In genomic region chr1:118661769-118662320, GRCh38 we compare ENCODE assay signal across 19 cellular contexts.
A peak's percentile ranks its signal among the peaks of the same experiment; 100 is the strongest.
DNase-seq lines count a peak whose midpoint lies in the region; ATAC-seq, FAIRE-seq and TF ChIP-seq lines count a peak whose summit lies in the region.
"Had no signal": no experiment of that assay in that cellular context is flagged by ENCODE, and none has a peak within 500 bp of the region (broad histone marks: within the 10 kb centered on the region; RNA-seq: fewer than 3 reads in every experiment).

No MANE protein-coding gene starts in this region.

- H3K79me2 ChIP-seq in GM23248 (ENCODE audit: insufficient read depth) (no peaks in the 10 kb centered on the region), OCI-LY7 (ENCODE audit: insufficient read depth, low read depth, low read length) (no peaks in the 10 kb centered on the region)

- H3K9me2 ChIP-seq in GM23248 (ENCODE audit: insufficient read depth) (no peaks in the 10 kb centered on the region), OCI-LY7 (ENCODE audit: insufficient read depth, low read length) (no peaks in the 10 kb centered on the region)

- CTCF ChIA-PET in OCI-LY7 (lab: Charles Lee; ENCODE audit: unreplicated experiment): no interaction called here

- H3K9me3 ChIP-seq in GM23248 (ENCODE audit: low read depth): no peaks in the 10 kb centered on the region
- no peaks in the 10 kb centered on the region for H3K9me3 ChIP-seq in OCI-LY7 (ENCODE audit: low read length)

- H3K4me2 ChIP-seq in GM23248 (ENCODE audit: unreplicated experiment) (no peak overlapping the region), OCI-LY7 (ENCODE audit: low read length) (no peak overlapping the region)

- no peaks in the 10 kb centered on the region for H3K27me3 ChIP-seq in GM23248 (replicated peaks; ENCODE audit: insufficient read depth)

- H3K4me1 ChIP-seq in GM23248 (ENCODE audit: insufficient read depth): no peaks in the 10 kb centered on the region
- no peaks in the 10 kb centered on the region for H3K4me1 ChIP-seq in OCI-LY7 (ENCODE audit: insufficient read depth, low read length, poor library complexity, severe bottlenecking)

- H3K9ac ChIP-seq in GM23248: no peak overlapping the region

- peaks cover 9% of the 10 kb centered on the region; the same call in 1 of the 2 replicates for H3F3A ChIP-seq in GM23248 (ENCODE audit: insufficient read depth)

- FAIRE-seq in RCC 7860 (lab: Jason Lieb, UNC): no peak
- FAIRE-seq: D721Med, GM12891 had no signal

- WGBS in GM23248 (ENCODE audit: low coverage in 1 of 2, low lambda C conversion rate in 2 of 2, missing lambda C conversion rate in 2 of 2), 2 experiments: 77 to 85% methylated on average over 2 of the region's 2 CpGs

- POLR2A ChIA-PET in OCI-LY7 (lab: Charles Lee): interaction anchor here (1.2 kb wide), 1 partner anchor 12 kb away, joined by 3 read pairs; no protein-coding TSS in a partner anchor

- H4K20me1 ChIP-seq in GM23248 (ENCODE audit: insufficient read depth) (no peaks in the 10 kb centered on the region), OCI-LY7 (ENCODE audit: insufficient read depth, low read length) (no peaks in the 10 kb centered on the region)

- TF ChIP-seq CTCF in choroid plexus epithelial cell (conservative IDR thresholded peaks at IDR 0.05; ENCODE audit: low read depth, low read length): no peak
- no peak for TF ChIP-seq CTCF in GM20000 (IDR thresholded peaks at IDR 0.05; ENCODE audit: extremely low read depth, missing control alignments)
- no peak for TF ChIP-seq CTCF in OCI-LY7 (conservative IDR thresholded peaks at IDR 0.05; ENCODE audit: low read length)

- H3K4me3 ChIP-seq in GM23248: no peak overlapping the region
- no peak overlapping the region for H3K4me3 ChIP-seq in choroid plexus epithelial cell (ENCODE audit: low read depth, low read length)
- no peak overlapping the region for H3K4me3 ChIP-seq in OCI-LY7 (ENCODE audit: low read depth, low read length, poor library complexity, severe bottlenecking)

- H3K27ac ChIP-seq in GM23248: no peak overlapping the region
- no peak overlapping the region for H3K27ac ChIP-seq in OCI-LY7 (ENCODE audit: low read depth, low read length, poor library complexity, severe bottlenecking)
- H3K27ac ChIP-seq: 22Rv1, HL-60 had no signal

- in situ Hi-C loops in GM23248 (cut with MboI): no loop called here

- DNase-seq in A172 (ENCODE audit: low spot score) (peak; percentile 58), GM23248 (peak; percentile 10), RCC 7860 (ENCODE audit: low spot score) (peak; percentile 30), choroid plexus epithelial cell (ENCODE audit: low read depth) (peak; percentile 69), NCI-H187 treated with DMSO at 0.1 percent for 48 hours (lab: John Stamatoyannopoulos, UW) (no peak), GM20000 (ENCODE audit: low spot score) (no peak), OCI-LY7 (ENCODE audit: low spot score) (no peak)
- DNase-seq: DMS79, Karpas-422, NCI-H1694 treated with DMSO at 0.1 percent for 48 hours, NCI-H446, NCI-H526, PC-3, T-helper 9 cell had no signal

- intact Hi-C loops in OCI-LY7 (cut with micrococcal nuclease; ENCODE audit: unreplicated experiment): no loop called here

- no peak overlapping the region for H2AFZ ChIP-seq in GM23248
- H2AFZ ChIP-seq in OCI-LY7 (ENCODE audit: low read length): no peak overlapping the region

- H3K36me3 ChIP-seq in GM23248 (ENCODE audit: low read depth) (no peaks in the 10 kb centered on the region), OCI-LY7 (ENCODE audit: insufficient read depth, low read length) (no peaks in the 10 kb centered on the region)

- ATAC-seq in GM19452 (IDR thresholded peaks at IDR 0.05; ENCODE audit: unreplicated experiment): no peak
- ATAC-seq: PC-3 had no signal

- no TSS peak for BruUV-seq in OCI-LY7 (replicated peaks; lab: Mats Ljungman, UMichigan)

Comparison
In these comparisons a context has a peak if more than half of its experiments do, and no peak if none do; other contexts are left out.
1. DNase-seq: peak in A172 (single experiment), GM23248 (single experiment), RCC 7860 (single experiment) and choroid plexus epithelial cell (single experiment); none in NCI-H187 treated with DMSO at 0.1 percent for 48 hours (single experiment), GM20000 (single experiment) and OCI-LY7 (single experiment).